ENCODE assay signal across 9 cellular contexts in the genomic region with DNA sequence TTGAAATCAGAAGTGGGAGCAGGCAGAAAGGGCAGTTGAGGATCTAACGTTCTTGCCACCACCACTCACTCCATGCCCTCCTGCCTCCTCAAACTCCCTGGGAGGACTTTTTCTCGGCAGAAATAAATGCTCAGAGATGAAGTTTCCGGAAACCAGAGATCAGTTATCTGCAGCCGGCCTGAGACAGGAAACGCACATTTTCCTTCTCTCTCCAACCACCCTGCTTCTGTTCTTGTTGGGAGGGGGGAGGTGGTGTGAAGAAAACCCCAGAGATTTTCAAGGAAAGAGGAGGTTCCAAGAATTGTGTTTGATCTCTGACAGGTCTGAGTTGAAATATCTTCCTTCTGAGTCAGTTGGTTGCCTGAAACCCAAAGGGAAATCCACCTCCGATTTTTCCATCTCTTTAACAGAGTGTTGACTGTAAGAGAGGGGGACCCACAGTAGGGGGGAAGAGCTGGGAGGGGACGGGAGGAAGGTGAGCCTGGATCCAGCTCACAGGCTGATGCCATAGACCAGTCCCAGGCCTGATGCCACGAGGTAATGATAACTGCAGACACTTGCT.
DNase-seq lines count a peak whose midpoint lies in the region; ATAC-seq, FAIRE-seq and TF ChIP-seq lines count a peak whose summit lies in the region.
"Had no signal": no experiment of that assay in that cellular context is flagged by ENCODE, and none has a peak within 500 bp of the region (broad histone marks: within the 10 kb centered on the region; RNA-seq: fewer than 3 reads in every experiment).

No MANE protein-coding gene starts in this region.

- no peaks in the 10 kb centered on the region for H4K20me1 ChIP-seq in astrocyte (ENCODE audit: insufficient read depth, low read length)

- H3K27ac Mint-ChIP-seq in astrocyte (ENCODE audit: unreplicated experiment): peak overlapping the region; percentile 75
- H3K27ac Mint-ChIP-seq in natural killer cell treated with Interleukin-12 subunit alpha and Interleukin-12 subunit beta and Interleukin-15 and Interleukin-18, amount 100 ng/mL, for 72 hours: peak overlapping the region; percentile 97 to 100

- H3K4me1 ChIP-seq in Peyer's patch (peaks cover 0 to 30% (median 15%) of the 10 kb centered on the region in 4 donors), astrocyte (ENCODE audit: insufficient read depth, low read length) (peaks cover 28% of the 10 kb centered on the region), ascending aorta (no peaks in the 10 kb centered on the region), psoas muscle (no peaks in the 10 kb centered on the region)

- no peaks in the 10 kb centered on the region for H3K79me2 ChIP-seq in astrocyte (ENCODE audit: insufficient read depth, low read length)

- H3K9me3 ChIP-seq in Peyer's patch: no peaks in the 10 kb centered on the region
- H3K9me3 ChIP-seq in astrocyte (ENCODE audit: insufficient read depth, low read depth, low read length): no peaks in the 10 kb centered on the region
- no peaks in the 10 kb centered on the region for H3K9me3 ChIP-seq in ascending aorta
- H3K9me3 ChIP-seq in psoas muscle: no peaks in the 10 kb centered on the region

- peak overlapping the region; percentile 59 for H3K4me2 ChIP-seq in astrocyte (ENCODE audit: low read length)

- no peaks in the 10 kb centered on the region for H3K27me3 ChIP-seq in Peyer's patch
- H3K27me3 ChIP-seq in astrocyte (ENCODE audit: insufficient read depth, low read length): no peaks in the 10 kb centered on the region
- no peaks in the 10 kb centered on the region for H3K27me3 ChIP-seq in ascending aorta
- H3K27me3 ChIP-seq in psoas muscle (ENCODE audit: insufficient read depth in 3 of 3, low read length in 2 of 3): no peaks in the 10 kb centered on the region

- peaks cover 0 to 63% (median 0%) of the 10 kb centered on the region in 3 donors for H3K36me3 ChIP-seq in Peyer's patch
- peaks cover 18% of the 10 kb centered on the region for H3K36me3 ChIP-seq in astrocyte (ENCODE audit: insufficient read depth, low read length)
- H3K36me3 ChIP-seq in ascending aorta: no peaks in the 10 kb centered on the region
- no peaks in the 10 kb centered on the region for H3K36me3 ChIP-seq in psoas muscle (ENCODE audit: insufficient read depth in 1 of 2, low read depth in 1 of 2)

- WGBS in psoas muscle, 3 donors: 49 to 70% (median 58%) methylated on average over 8 of the region's 8 CpGs

- H3K27me3 Mint-ChIP-seq in astrocyte (ENCODE audit: low read depth, unreplicated experiment): no peaks in the 10 kb centered on the region
- H3K27me3 Mint-ChIP-seq in natural killer cell treated with Interleukin-12 subunit alpha and Interleukin-12 subunit beta and Interleukin-15 and Interleukin-18, amount 100 ng/mL, for 72 hours: no peaks in the 10 kb centered on the region

- no peak for TF ChIP-seq CTCF in Peyer's patch (IDR thresholded peaks at IDR 0.05)
- no peak for TF ChIP-seq CTCF in astrocyte (IDR thresholded peaks at IDR 0.05; ENCODE audit: insufficient read depth, low read depth, low read length)
- no peak for TF ChIP-seq CTCF in ascending aorta (IDR thresholded peaks at IDR 0.05)
- TF ChIP-seq CTCF in psoas muscle (IDR thresholded peaks at IDR 0.05): no peak

- no peak for FAIRE-seq in astrocyte (lab: Jason Lieb, UNC)

- H2AFZ ChIP-seq in astrocyte (ENCODE audit: low read depth, low read length): no peak overlapping the region

- peak overlapping the region; percentile 15 for H3K4me3 Mint-ChIP-seq in astrocyte (ENCODE audit: unreplicated experiment)
- H3K4me3 Mint-ChIP-seq in natural killer cell treated with Interleukin-12 subunit alpha and Interleukin-12 subunit beta and Interleukin-15 and Interleukin-18, amount 100 ng/mL, for 72 hours: peak overlapping the region; percentile 90

- no peak overlapping the region for H3K9ac ChIP-seq in astrocyte (ENCODE audit: low read length)

- DNase-seq in ELR (ENCODE audit: low read depth) (peak; percentile 45), Peyer's patch (peak in 1 of 3 donors; percentile 51), astrocyte (ENCODE audit: low read depth) (peak; percentile 81), ascending aorta (ENCODE audit: low spot score in 2 of 2) (no peak), HPDE6-E6E7 (ENCODE audit: extremely low spot score) (no peak), psoas muscle (no peak)
- DNase-seq in natural killer cell treated with Interleukin-12 subunit alpha and Interleukin-12 subunit beta and Interleukin-15 and Interleukin-18, amount 100 ng/mL, for 72 hours (ENCODE audit: low spot score): peak; percentile 81
- DNase-seq: NCI-H69 had no signal

- ATAC-seq in natural killer cell treated with Interleukin-12 subunit alpha and Interleukin-12 subunit beta and Interleukin-15 and Interleukin-18, amount 100 ng/mL, for 72 hours: peak; percentile 68 to 72
- ATAC-seq in psoas muscle: no peak
- no peak for ATAC-seq in GM19351 (IDR thresholded peaks at IDR 0.05; ENCODE audit: unreplicated experiment)

- H3K4me1 Mint-ChIP-seq in astrocyte (ENCODE audit: low read depth, unreplicated experiment): peaks cover 48% of the 10 kb centered on the region
- peaks cover 80 to 83% of the 10 kb centered on the region in 2 donors for H3K4me1 Mint-ChIP-seq in natural killer cell treated with Interleukin-12 subunit alpha and Interleukin-12 subunit beta and Interleukin-15 and Interleukin-18, amount 100 ng/mL, for 72 hours (ENCODE audit: low read depth in 2 of 2)

- H3K27ac ChIP-seq in Peyer's patch: peak overlapping the region; percentile 7 to 53 (median 22)
- peak overlapping the region; percentile 19 for H3K27ac ChIP-seq in astrocyte (ENCODE audit: low read depth, low read length)
- no peak overlapping the region for H3K27ac ChIP-seq in ascending aorta
- no peak overlapping the region for H3K27ac ChIP-seq in psoas muscle

- H3K4me3 ChIP-seq in Peyer's patch: no peak overlapping the region
- no peak overlapping the region for H3K4me3 ChIP-seq in astrocyte (ENCODE audit: insufficient read depth, low read depth, low read length)
- no peak overlapping the region for H3K4me3 ChIP-seq in ascending aorta
- H3K4me3 ChIP-seq in psoas muscle: no peak overlapping the region

- H3K36me3 Mint-ChIP-seq in astrocyte (ENCODE audit: low read depth, unreplicated experiment): peaks cover 51% of the 10 kb centered on the region
- H3K36me3 Mint-ChIP-seq in natural killer cell treated with Interleukin-12 subunit alpha and Interleukin-12 subunit beta and Interleukin-15 and Interleukin-18, amount 100 ng/mL, for 72 hours: peaks cover 32% of the 10 kb centered on the region

- H3K9me3 Mint-ChIP-seq in astrocyte (ENCODE audit: unreplicated experiment): no peaks in the 10 kb centered on the region
- no peaks in the 10 kb centered on the region for H3K9me3 Mint-ChIP-seq in natural killer cell treated with Interleukin-12 subunit alpha and Interleukin-12 subunit beta and Interleukin-15 and Interleukin-18, amount 100 ng/mL, for 72 hours

- no peak for TF ChIP-seq POLR2A in Peyer's patch (IDR thresholded peaks at IDR 0.05)

- intact Hi-C loops in ascending aorta (cut with DNase I) (no loop called here), psoas muscle (cut with DNase I) (no loop called here)

Comparison
In these comparisons a context has a peak if more than half of its experiments do, and no peak if none do; other contexts are left out.
1. DNase-seq: peak in ELR (single experiment), astrocyte (single experiment) and natural killer cell treated with Interleukin-12 subunit alpha and Interleukin-12 subunit beta and Interleukin-15 and Interleukin-18, amount 100 ng/mL, for 72 hours (single experiment); none in ascending aorta (0 of 2), HPDE6-E6E7 (single experiment) and psoas muscle (0 of 2).
2. H3K27ac ChIP-seq: peak in Peyer's patch (4 of 4) and astrocyte (single experiment); none in ascending aorta (0 of 2) and psoas muscle (single experiment).
3. ATAC-seq: peak in natural killer cell treated with Interleukin-12 subunit alpha and Interleukin-12 subunit beta and Interleukin-15 and Interleukin-18, amount 100 ng/mL, for 72 hours (2 of 2); none in psoas muscle (0 of 4) and GM19351 (single experiment).